35 cellular contexts compared by ENCODE assay signal in the genomic region with DNA sequence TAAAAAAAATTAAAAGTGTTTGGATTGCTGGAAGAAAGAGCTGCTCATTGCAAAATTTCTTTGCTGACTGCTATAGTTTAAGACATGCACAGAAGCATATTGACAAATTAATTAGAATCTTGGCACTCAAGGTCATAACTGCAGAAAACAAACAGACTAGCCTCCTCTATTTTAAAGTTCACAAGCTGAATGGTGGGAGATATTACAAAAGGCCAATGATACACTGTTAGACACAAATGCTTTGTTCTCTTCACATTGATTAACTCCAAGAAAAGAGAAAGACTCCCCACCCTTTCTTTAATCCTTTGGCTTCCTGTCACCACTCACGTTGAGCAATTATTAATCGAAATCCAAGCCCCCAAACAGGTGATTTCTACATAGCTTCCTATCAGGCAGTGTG.
A peak's percentile ranks its signal among the peaks of the same experiment; 100 is the strongest.
DNase-seq lines count a peak whose midpoint lies in the region; ATAC-seq, FAIRE-seq and TF ChIP-seq lines count a peak whose summit lies in the region.
"Had no signal": no experiment of that assay in that cellular context is flagged by ENCODE, and none has a peak within 500 bp of the region (broad histone marks: within the 10 kb centered on the region; RNA-seq: fewer than 3 reads in every experiment).

No MANE protein-coding gene starts in this region.

- H3K4me1 ChIP-seq in HepG2 (ENCODE audit: insufficient read depth, low read length): peaks cover 28% of the 10 kb centered on the region
- no peaks in the 10 kb centered on the region for H3K4me1 ChIP-seq in right lobe of liver
- H3K4me1 ChIP-seq in A673 (ENCODE audit: insufficient read depth, low read length, poor library complexity, severe bottlenecking): no peaks in the 10 kb centered on the region
- H3K4me1 ChIP-seq: A549, BE2C, Caco-2 had no signal

- DNase-seq in HepG2 (ENCODE audit: low spot score) (peak; percentile 40), right lobe of liver (no peak), GOT3 (lab: John Stamatoyannopoulos, UW) (no peak), A673 (ENCODE audit: low spot score) (no peak)
- DNase-seq: 8988T; ACHN; AML-193; BE2C; C1 segment of cervical spinal cord; Caco-2; Calu3; CD4-positive, alpha-beta memory T cell; CD4-positive, alpha-beta T cell; CD4-positive, CD25-positive, alpha-beta regulatory T cell; CD8-positive, alpha-beta memory T cell; CD8-positive, alpha-beta T cell; COR-L47; DMS 273 treated with DMSO at 0.1 percent for 48 hours; DMS153; DMS53; DMS79; DMS79 treated with DMSO at 0.1 percent for 48 hours; DND-41; EL had no signal

- in situ Hi-C loops in HepG2 (cut with HindIII; ENCODE audit: extremely low pct_ligation_motif_present, low pct_unique_long_range_greater_than_20kb): no loop called here

- ATAC-seq in HepG2 (peak; percentile 57), right lobe of liver (no peak)
- ATAC-seq: A549; CD8-positive, alpha-beta T cell had no signal

- H3K9me3 ChIP-seq in HepG2 (ENCODE audit: low read length) (no peaks in the 10 kb centered on the region), right lobe of liver (no peaks in the 10 kb centered on the region), A673 (ENCODE audit: low read depth, low read length, poor library complexity, severe bottlenecking) (no peaks in the 10 kb centered on the region)
- H3K9me3 ChIP-seq: A549; BE2C; BLaER1; BLaER1 treated with 17β-estradiol and CSF1 and Interleukin-3, amounts not matched to agents 10 nM and 100 nM; Caco-2 had no signal

- BruUV-seq in HepG2 (replicated peaks; lab: Mats Ljungman, UMichigan) (no TSS peak), A673 (replicated peaks; lab: Mats Ljungman, UMichigan) (no TSS peak)

- TF ChIP-seq CTCF in HepG2 (CRISPR knock-in tag; IDR thresholded peaks at IDR 0.05) (no peak), right lobe of liver (IDR thresholded peaks at IDR 0.05) (no peak), nephron (IDR thresholded peaks at IDR 0.05; ENCODE audit: unreplicated experiment in 3 of 3) (no peak), A673 (conservative IDR thresholded peaks at IDR 0.05; ENCODE audit: low read depth, low read length) (no peak)

- H3K4me3 Mint-ChIP-seq in nephron: no peak overlapping the region
- H3K4me3 Mint-ChIP-seq: B cell; CD14-positive monocyte; CD4-positive, alpha-beta memory T cell; CD4-positive, alpha-beta T cell; CD4-positive, CD25-positive, alpha-beta regulatory T cell; CD8-positive, alpha-beta memory T cell; CD8-positive, alpha-beta T cell had no signal

- POLR2A ChIA-PET in HepG2 (lab: Yijun Ruan, JAX): no interaction called here
- POLR2A ChIA-PET in A673 (lab: Charles Lee; ENCODE audit: low non-redundant PET): no interaction called here

- CTCF ChIA-PET in HepG2 (lab: Yijun Ruan, JAX; ENCODE audit: low intra/inter-chr PET ratio, low total read pairs): no interaction called here
- CTCF ChIA-PET in A673 (lab: Charles Lee): no interaction called here

- TF ChIP-seq RAD21 in HepG2 (CRISPR knock-in tag; IDR thresholded peaks at IDR 0.05): no peak

- no peak overlapping the region for H2AFZ ChIP-seq in HepG2 (ENCODE audit: low read length)

- no peaks in the 10 kb centered on the region for H3K27me3 ChIP-seq in HepG2 (ENCODE audit: control insufficient read depth in 1 of 2, insufficient read depth in 2 of 2, low read length in 2 of 2)
- no peaks in the 10 kb centered on the region for H3K27me3 ChIP-seq in right lobe of liver
- no peaks in the 10 kb centered on the region for H3K27me3 ChIP-seq in A673 (replicated peaks; ENCODE audit: insufficient read depth, low read depth, low read length, poor library complexity)
- H3K27me3 ChIP-seq: BE2C, BLaER1 had no signal

- intact Hi-C loops in HepG2 (cut with micrococcal nuclease; ENCODE audit: unreplicated experiment): no loop called here
- intact Hi-C loops in right lobe of liver (cut with DNase I): no loop called here
- intact Hi-C loops in A673 (cut with micrococcal nuclease; ENCODE audit: unreplicated experiment): no loop called here

- peak in 1 of 2 experiments; percentile 41; a peak in 1 of 4 replicates for TF ChIP-seq EP300 in HepG2 (IDR thresholded peaks at IDR 0.05; ENCODE audit: low read depth in 2 of 2, low read length in 2 of 2)
- TF ChIP-seq EP300 in HepG2 (CRISPR knock-in tag; IDR thresholded peaks at IDR 0.05; ENCODE audit: borderline replicate concordance): no peak

- WGBS in HepG2 (ENCODE audit: low lambda C conversion rate): 17% methylated on average over 2 of the region's 2 CpGs
- WGBS in right lobe of liver (ENCODE audit: insufficient coverage, low coverage, low lambda C conversion rate, missing lambda C conversion rate): 30% methylated on average over 2 of the region's 2 CpGs

- H3K27ac Mint-ChIP-seq in nephron: peak overlapping the region; percentile 26 to 69 (median 51)
- H3K27ac Mint-ChIP-seq: B cell; CD14-positive monocyte; CD4-positive, alpha-beta memory T cell; CD4-positive, alpha-beta T cell; CD4-positive, CD25-positive, alpha-beta regulatory T cell; CD8-positive, alpha-beta memory T cell; CD8-positive, alpha-beta T cell had no signal

- H3K27me3 Mint-ChIP-seq in nephron (ENCODE audit: low read depth): no peaks in the 10 kb centered on the region
- H3K27me3 Mint-ChIP-seq: B cell; CD4-positive, alpha-beta memory T cell; CD4-positive, alpha-beta T cell; CD4-positive, CD25-positive, alpha-beta regulatory T cell; CD8-positive, alpha-beta memory T cell had no signal

- H3K4me3 ChIP-seq in HepG2 (replicated peaks in 1 of 3; ENCODE audit: insufficient read depth in 1 of 3, low read depth in 2 of 3, low read length in 3 of 3): no peak overlapping the region
- no peak overlapping the region for H3K4me3 ChIP-seq in right lobe of liver
- H3K4me3 ChIP-seq in A673 (ENCODE audit: low read depth, low read length, poor library complexity, severe bottlenecking): no peak overlapping the region
- H3K4me3 ChIP-seq: A549; BLaER1; BLaER1 treated with 17β-estradiol and CSF1 and Interleukin-3, amounts not matched to agents 10 nM and 100 nM had no signal

- no peaks in the 10 kb centered on the region for H3K36me3 Mint-ChIP-seq in nephron (ENCODE audit: low read depth)
- H3K36me3 Mint-ChIP-seq: CD14-positive monocyte; CD4-positive, alpha-beta memory T cell; CD4-positive, CD25-positive, alpha-beta regulatory T cell; CD8-positive, alpha-beta memory T cell; CD8-positive, alpha-beta T cell had no signal

- H3K4me2 ChIP-seq in HepG2 (ENCODE audit: low read depth, low read length): no peak overlapping the region
- H3K4me2 ChIP-seq: A549; BLaER1; BLaER1 treated with 17β-estradiol and CSF1 and Interleukin-3, amounts not matched to agents 10 nM and 100 nM had no signal

- FAIRE-seq in HepG2 (lab: Jason Lieb, UNC) (no peak), islet of Langerhans (lab: Jason Lieb, UNC) (peak; percentile 45)
- FAIRE-seq: A204.1, A549, D721Med had no signal

- H3K9ac ChIP-seq in HepG2 (ENCODE audit: insufficient read depth, low read depth, low read length): no peak overlapping the region
- H3K9ac ChIP-seq: BLaER1; BLaER1 treated with 17β-estradiol and CSF1 and Interleukin-3, amounts not matched to agents 10 nM and 100 nM had no signal

- H3K9me3 Mint-ChIP-seq in nephron: no peaks in the 10 kb centered on the region
- H3K9me3 Mint-ChIP-seq: CD4-positive, alpha-beta memory T cell; CD4-positive, alpha-beta T cell; CD8-positive, alpha-beta T cell had no signal

- H3K79me2 ChIP-seq in HepG2 (ENCODE audit: insufficient read depth, low read length): no peaks in the 10 kb centered on the region

- H4K20me1 ChIP-seq in HepG2 (ENCODE audit: insufficient read depth, low read length): no peaks in the 10 kb centered on the region
- H4K20me1 ChIP-seq: BLaER1; BLaER1 treated with 17β-estradiol and CSF1 and Interleukin-3, amounts not matched to agents 10 nM and 100 nM had no signal

- TF ChIP-seq POLR2A in HepG2 (IDR thresholded peaks at IDR 0.05; ENCODE audit: insufficient read depth in 1 of 2, low read depth in 2 of 2, low read length in 2 of 2) (no peak), right lobe of liver (IDR thresholded peaks at IDR 0.05) (no peak)

- H3K36me3 ChIP-seq in HepG2 (replicated peaks in 1 of 2; ENCODE audit: control insufficient read depth in 1 of 2, insufficient read depth in 2 of 2, low read length in 2 of 2) (no peaks in the 10 kb centered on the region), right lobe of liver (no peaks in the 10 kb centered on the region), A673 (ENCODE audit: insufficient read depth, low read length, poor library complexity, severe bottlenecking) (no peaks in the 10 kb centered on the region)
- H3K36me3 ChIP-seq: BE2C; BLaER1; BLaER1 treated with 17β-estradiol and CSF1 and Interleukin-3, amounts not matched to agents 10 nM and 100 nM had no signal

- peaks cover 9% of the 10 kb centered on the region for H3K4me1 Mint-ChIP-seq in nephron
- H3K4me1 Mint-ChIP-seq: B cell; CD4-positive, alpha-beta memory T cell; CD4-positive, CD25-positive, alpha-beta regulatory T cell; CD8-positive, alpha-beta memory T cell had no signal

- H3K27ac ChIP-seq in HepG2 (ENCODE audit: extremely low read length, insufficient read depth, low read length): peak overlapping the region; percentile 1
- no peak overlapping the region for H3K27ac ChIP-seq in right lobe of liver
- H3K27ac ChIP-seq in A673 (ENCODE audit: low read depth, low read length, poor library complexity, severe bottlenecking): no peak overlapping the region
- H3K27ac ChIP-seq: 22Rv1; A549; BLaER1; BLaER1 treated with 17β-estradiol and CSF1 and Interleukin-3, amounts not matched to agents 10 nM and 100 nM; C4-2B had no signal

TF ChIP-seq in HepG2, 621 proteins besides CTCF, POLR2A, EP300 and RAD21 (continues in another document):
- no peak for TF ChIP-seq LBX2 (CRISPR knock-in tag; IDR thresholded peaks at IDR 0.05; ENCODE audit: borderline replicate concordance)
- TF ChIP-seq, protein P1, sequence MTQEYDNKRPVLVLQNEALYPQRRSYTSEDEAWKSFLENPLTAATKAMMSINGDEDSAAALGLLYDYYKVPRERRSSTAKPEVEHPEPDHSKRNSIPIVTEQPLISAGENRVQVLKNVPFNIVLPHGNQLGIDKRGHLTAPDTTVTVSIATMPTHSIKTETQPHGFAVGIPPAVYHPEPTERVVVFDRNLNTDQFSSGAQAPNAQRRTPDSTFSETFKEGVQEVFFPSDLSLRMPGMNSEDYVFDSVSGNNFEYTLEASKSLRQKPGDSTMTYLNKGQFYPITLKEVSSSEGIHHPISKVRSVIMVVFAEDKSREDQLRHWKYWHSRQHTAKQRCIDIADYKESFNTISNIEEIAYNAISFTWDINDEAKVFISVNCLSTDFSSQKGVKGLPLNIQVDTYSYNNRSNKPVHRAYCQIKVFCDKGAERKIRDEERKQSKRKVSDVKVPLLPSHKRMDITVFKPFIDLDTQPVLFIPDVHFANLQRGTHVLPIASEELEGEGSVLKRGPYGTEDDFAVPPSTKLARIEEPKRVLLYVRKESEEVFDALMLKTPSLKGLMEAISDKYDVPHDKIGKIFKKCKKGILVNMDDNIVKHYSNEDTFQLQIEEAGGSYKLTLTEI (CRISPR knock-in tag; conservative IDR thresholded peaks at IDR 0.05): no peak
- no peak for TF ChIP-seq ZNF883 (CRISPR knock-in tag; IDR thresholded peaks at IDR 0.05; ENCODE audit: not compliant biosample characterization)
- TF ChIP-seq RBFOX2 (IDR thresholded peaks at IDR 0.05; ENCODE audit: low read depth, low read length): no peak
- no peak for TF ChIP-seq ADNP (CRISPR knock-in tag; IDR thresholded peaks at IDR 0.05)
